ENCODE assay signal across 14 cellular contexts in genomic region chr10:98259606-98260319, GRCh38. TPM values are rescaled to one million over a fixed set of nuclear protein-coding genes. Genes with fewer than 3 reads are reported as not detected.
A peak's percentile ranks its signal among the peaks of the same experiment; 100 is the strongest.
DNase-seq lines count a peak whose midpoint lies in the region; ATAC-seq and TF ChIP-seq lines count a peak whose summit lies in the region.
"Had no signal": no experiment of that assay in that cellular context is flagged by ENCODE, and none has a peak within 500 bp of the region (broad histone marks: within the 10 kb centered on the region; RNA-seq: fewer than 3 reads in every experiment).

No MANE protein-coding gene starts in this region.

- 60 to 67% (median 61%) methylated on average over 14 of the region's 14 CpGs for WGBS in ovary, 3 donors

- peak; percentile 47 for DNase-seq in activated CD8-positive, alpha-beta memory T cell treated with anti-CD3 and anti-CD28 coated beads for 24 hours
- no peak for DNase-seq in activated CD8-positive, alpha-beta memory T cell treated with anti-CD3 and anti-CD28 coated beads, Interleukin-2, amount 50 U/mL, for 48 hours
- DNase-seq in SKM-1 (lab: John Stamatoyannopoulos, UW; ENCODE audit: unreplicated experiment) (peak; percentile 62), kidney tubule cell (ENCODE audit: low spot score) (peak; percentile 44), upper lobe of right lung (no peak), ovary (no peak), NCI-H345 (lab: John Stamatoyannopoulos, UW) (no peak)
- DNase-seq in stimulated activated CD4-positive, alpha-beta T cell treated with anti-CD3 and anti-CD28 coated beads, Interleukin-2, amount 100 ng/mL, for 48 hours = no peak
- DNase-seq: activated T-cell treated with anti-CD3 and anti-CD28 coated beads, Interleukin-2, amount 50 U/mL, for 1 hour; DMS79 treated with DMSO at 0.1 percent for 48 hours; endodermal cell; NCI-H2171; testis had no signal

- H3K4me1 ChIP-seq in upper lobe of right lung (no peaks in the 10 kb centered on the region), ovary (ENCODE audit: insufficient read depth) (no peaks in the 10 kb centered on the region)

- H3K4me3 ChIP-seq in upper lobe of right lung (no peak overlapping the region), ovary (no peak overlapping the region)
- H3K4me3 ChIP-seq: testis had no signal

- H3K36me3 ChIP-seq in upper lobe of right lung (no peaks in the 10 kb centered on the region), ovary (no peaks in the 10 kb centered on the region)

- ATAC-seq in upper lobe of right lung = peak; percentile 20

- H3K9me3 ChIP-seq in upper lobe of right lung = no peaks in the 10 kb centered on the region
- no peaks in the 10 kb centered on the region for H3K9me3 ChIP-seq in ovary
- H3K9me3 ChIP-seq: testis had no signal

- H3K27ac ChIP-seq in upper lobe of right lung = no peak overlapping the region
- H3K27ac ChIP-seq in ovary = no peak overlapping the region
- H3K27ac ChIP-seq: testis had no signal

- no peak for TF ChIP-seq EP300 in ovary (IDR thresholded peaks at IDR 0.05)

- intact Hi-C loops in upper lobe of right lung (cut with DNase I) = no loop called here
- intact Hi-C loops in ovary (cut with DNase I) = no loop called here

- TF ChIP-seq CTCF in upper lobe of right lung (IDR thresholded peaks at IDR 0.05) (no peak), ovary (IDR thresholded peaks at IDR 0.05) (no peak)

- no peak for TF ChIP-seq POLR2A in ovary (IDR thresholded peaks at IDR 0.05)

- H3K27me3 ChIP-seq in upper lobe of right lung (no peaks in the 10 kb centered on the region), ovary (no peaks in the 10 kb centered on the region)
- H3K27me3 ChIP-seq: testis had no signal

RNA-seq across cellular contexts. Expression of gene LOXL4, which starts 8.2 kb away (rescaled TPM):
- total RNA-seq in upper lobe of right lung (6.2 TPM), ovary (10 to 100 TPM in 2 of 7 donors, 1 to 10 TPM in 5; 5.1 to 13.7 (median 8.2) TPM)
- polyA plus RNA-seq in ovary = 10 to 100 TPM in 1 of 2 donors, 1 to 10 TPM in 1; 5.7 to 32.9 TPM
- total RNA-seq: A673 had no signal

Comparison
In these comparisons a context has a peak if more than half of its experiments do, and no peak if none do; other contexts are left out.
1. DNase-seq: peak in activated CD8-positive, alpha-beta memory T cell treated with anti-CD3 and anti-CD28 coated beads for 24 hours (single experiment), SKM-1 (single experiment) and kidney tubule cell (single experiment); none in activated CD8-positive, alpha-beta memory T cell treated with anti-CD3 and anti-CD28 coated beads, Interleukin-2, amount 50 U/mL, for 48 hours (single experiment), upper lobe of right lung (single experiment), ovary (0 of 5), NCI-H345 (single experiment) and stimulated activated CD4-positive, alpha-beta T cell treated with anti-CD3 and anti-CD28 coated beads, Interleukin-2, amount 100 ng/mL, for 48 hours (0 of 2).